Comparison of ENCODE assay signal across 1 cellular context in genomic region chr1:4062560-4062959, GRCh38.
TF ChIP-seq lines count a peak whose summit lies in the region.

No MANE protein-coding gene starts in this region.

TF ChIP-seq in H1, 55 proteins besides CTCF, POLR2A, EP300 and RAD21 (continued from another document):
- no peak for TF ChIP-seq RBBP5 (IDR thresholded peaks at IDR 0.05; ENCODE audit: borderline replicate concordance, low read depth, low read length)
- TF ChIP-seq GABPA (IDR thresholded peaks at IDR 0.05; ENCODE audit: borderline replicate concordance, insufficient read depth, low read length) = no peak
- no peak for TF ChIP-seq NRF1 (IDR thresholded peaks at IDR 0.05; ENCODE audit: low read depth, low read length)
- TF ChIP-seq ZNF274 (IDR thresholded peaks at IDR 0.05; ENCODE audit: borderline replicate concordance, extremely low read depth, low read length) = no peak
- no peak for TF ChIP-seq SP4 (IDR thresholded peaks at IDR 0.05; ENCODE audit: low read length)
- no peak for TF ChIP-seq RFX5 (IDR thresholded peaks at IDR 0.05; ENCODE audit: borderline replicate concordance, low read depth, low read length)
- TF ChIP-seq POLR2AphosphoS5 (IDR thresholded peaks at IDR 0.05; ENCODE audit: low read depth, low read length) = no peak
